In the genomic region with DNA sequence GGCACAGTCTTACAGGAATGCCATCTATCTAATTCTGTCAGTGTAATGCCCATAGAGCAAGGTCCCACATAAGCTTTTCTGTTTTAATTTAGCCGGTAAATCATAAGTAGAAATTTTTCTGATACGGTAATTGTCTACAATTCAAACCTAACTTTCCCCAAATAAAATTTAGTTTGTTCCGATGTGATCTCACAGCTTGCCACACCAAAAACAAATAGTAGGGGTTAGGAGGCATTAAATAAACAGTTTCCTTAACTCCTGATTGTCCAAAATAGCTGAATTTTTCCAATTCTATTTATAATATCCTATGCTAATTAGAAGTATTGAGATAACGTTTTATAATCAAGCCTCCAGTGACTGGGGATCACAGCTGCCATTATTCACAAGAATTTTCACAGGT, we compare ENCODE assay signal across 27 cellular contexts.
"Had no signal": no experiment of that assay in that cellular context is flagged by ENCODE, and none has a peak within 500 bp of the region (broad histone marks: within the 10 kb centered on the region; RNA-seq: fewer than 3 reads in every experiment).

No MANE protein-coding gene starts in this region.

- H3K27me3 ChIP-seq: breast epithelium, SJSA1 had no signal

- H3K4me1 ChIP-seq: breast epithelium, SJSA1 had no signal

- DNase-seq: activated CD4-positive, alpha-beta memory T cell treated with anti-CD3 and anti-CD28 coated beads, Interleukin-2, amount 10 ng/mL, durations not matched to agents 7 days and 5 days; activated CD4-positive, alpha-beta T cell treated with anti-CD3 and anti-CD28 coated beads, Interleukin-2, amount 10 ng/mL, durations not matched to agents 7 days and 5 days; activated CD4-positive, CD25-positive, alpha-beta regulatory T cell; activated gamma-delta T cell treated with Interleukin-2 at 50 U/mL for 16 hours; activated naive CD4-positive, alpha-beta T cell treated with anti-CD3 and anti-CD28 coated beads, Interleukin-2, amount 10 ng/mL, durations not matched to agents 7 days and 5 days; activated naive CD8-positive, alpha-beta T cell treated with anti-CD3 and anti-CD28 coated beads for 36 hours; activated T-cell treated with anti-CD3 and anti-CD28 coated beads for 4 hours; activated T-cell treated with anti-CD3 and anti-CD28 coated beads, Interleukin-2, amount 50 U/mL, for 48 hours; caudate nucleus; Karpas-422; MM.1S; NCI-H1105; NCI-H1436; NCI-H1694 treated with DMSO at 0.1 percent for 48 hours; NCI-H2029 treated with DMSO at 0.1 percent for 48 hours; NCI-H345; NCI-H510A; NCI-H526 treated with DMSO at 0.1 percent for 48 hours; NCI-H82; SHP77; T-cell had no signal

- ATAC-seq: activated T-helper 17 cell treated with anti-CD3 and anti-CD28 coated beads, Interleukin-2, amount 50 U/mL, for 72 hours; T-cell had no signal

- H3K36me3 ChIP-seq: breast epithelium had no signal

- H3K27ac ChIP-seq: breast epithelium, RWPE1, SJSA1, VCaP had no signal

- H3K4me3 Mint-ChIP-seq: activated CD4-positive, alpha-beta memory T cell treated with anti-CD3 and anti-CD28 coated beads, Interleukin-2, amount 10 ng/mL, durations not matched to agents 7 days and 5 days; activated CD4-positive, alpha-beta T cell treated with anti-CD3 and anti-CD28 coated beads, Interleukin-2, amount 10 ng/mL, durations not matched to agents 7 days and 5 days; activated naive CD4-positive, alpha-beta T cell treated with anti-CD3 and anti-CD28 coated beads, Interleukin-2, amount 10 ng/mL, durations not matched to agents 7 days and 5 days; activated naive CD8-positive, alpha-beta T cell treated with anti-CD3 and anti-CD28 coated beads for 36 hours; activated T-helper 17 cell treated with anti-CD3 and anti-CD28 coated beads, Interleukin-2, amount 50 U/mL, for 72 hours; T-cell had no signal

- H3K4me3 ChIP-seq: breast epithelium, K562, SJSA1 had no signal

- H3K4me1 Mint-ChIP-seq: activated CD4-positive, alpha-beta memory T cell treated with anti-CD3 and anti-CD28 coated beads, Interleukin-2, amount 10 ng/mL, durations not matched to agents 7 days and 5 days; activated CD4-positive, alpha-beta T cell treated with anti-CD3 and anti-CD28 coated beads, Interleukin-2, amount 10 ng/mL, durations not matched to agents 7 days and 5 days; activated naive CD4-positive, alpha-beta T cell treated with anti-CD3 and anti-CD28 coated beads, Interleukin-2, amount 10 ng/mL, durations not matched to agents 7 days and 5 days; activated naive CD8-positive, alpha-beta T cell treated with anti-CD3 and anti-CD28 coated beads for 36 hours; activated T-helper 17 cell treated with anti-CD3 and anti-CD28 coated beads, Interleukin-2, amount 50 U/mL, for 72 hours; T-cell had no signal

- H3K9me3 Mint-ChIP-seq: activated CD4-positive, alpha-beta memory T cell treated with anti-CD3 and anti-CD28 coated beads, Interleukin-2, amount 10 ng/mL, durations not matched to agents 7 days and 5 days; activated CD4-positive, alpha-beta T cell treated with anti-CD3 and anti-CD28 coated beads, Interleukin-2, amount 10 ng/mL, durations not matched to agents 7 days and 5 days; activated naive CD4-positive, alpha-beta T cell treated with anti-CD3 and anti-CD28 coated beads, Interleukin-2, amount 10 ng/mL, durations not matched to agents 7 days and 5 days; activated naive CD8-positive, alpha-beta T cell treated with anti-CD3 and anti-CD28 coated beads for 36 hours; activated T-helper 17 cell treated with anti-CD3 and anti-CD28 coated beads, Interleukin-2, amount 50 U/mL, for 72 hours; T-cell had no signal

- H3K27me3 Mint-ChIP-seq: activated CD4-positive, alpha-beta memory T cell treated with anti-CD3 and anti-CD28 coated beads, Interleukin-2, amount 10 ng/mL, durations not matched to agents 7 days and 5 days; activated CD4-positive, alpha-beta T cell treated with anti-CD3 and anti-CD28 coated beads, Interleukin-2, amount 10 ng/mL, durations not matched to agents 7 days and 5 days; activated naive CD4-positive, alpha-beta T cell treated with anti-CD3 and anti-CD28 coated beads, Interleukin-2, amount 10 ng/mL, durations not matched to agents 7 days and 5 days; activated naive CD8-positive, alpha-beta T cell treated with anti-CD3 and anti-CD28 coated beads for 36 hours; activated T-helper 17 cell treated with anti-CD3 and anti-CD28 coated beads, Interleukin-2, amount 50 U/mL, for 72 hours; T-cell had no signal

- H3K27ac Mint-ChIP-seq: activated CD4-positive, alpha-beta memory T cell treated with anti-CD3 and anti-CD28 coated beads, Interleukin-2, amount 10 ng/mL, durations not matched to agents 7 days and 5 days; activated CD4-positive, alpha-beta T cell treated with anti-CD3 and anti-CD28 coated beads, Interleukin-2, amount 10 ng/mL, durations not matched to agents 7 days and 5 days; activated naive CD4-positive, alpha-beta T cell treated with anti-CD3 and anti-CD28 coated beads, Interleukin-2, amount 10 ng/mL, durations not matched to agents 7 days and 5 days; activated naive CD8-positive, alpha-beta T cell treated with anti-CD3 and anti-CD28 coated beads for 36 hours; activated T-helper 17 cell treated with anti-CD3 and anti-CD28 coated beads, Interleukin-2, amount 50 U/mL, for 72 hours; T-cell had no signal

- H3K9me3 ChIP-seq: breast epithelium, SJSA1 had no signal
